ENCODE assay signal across 18 cellular contexts in the genomic region with DNA sequence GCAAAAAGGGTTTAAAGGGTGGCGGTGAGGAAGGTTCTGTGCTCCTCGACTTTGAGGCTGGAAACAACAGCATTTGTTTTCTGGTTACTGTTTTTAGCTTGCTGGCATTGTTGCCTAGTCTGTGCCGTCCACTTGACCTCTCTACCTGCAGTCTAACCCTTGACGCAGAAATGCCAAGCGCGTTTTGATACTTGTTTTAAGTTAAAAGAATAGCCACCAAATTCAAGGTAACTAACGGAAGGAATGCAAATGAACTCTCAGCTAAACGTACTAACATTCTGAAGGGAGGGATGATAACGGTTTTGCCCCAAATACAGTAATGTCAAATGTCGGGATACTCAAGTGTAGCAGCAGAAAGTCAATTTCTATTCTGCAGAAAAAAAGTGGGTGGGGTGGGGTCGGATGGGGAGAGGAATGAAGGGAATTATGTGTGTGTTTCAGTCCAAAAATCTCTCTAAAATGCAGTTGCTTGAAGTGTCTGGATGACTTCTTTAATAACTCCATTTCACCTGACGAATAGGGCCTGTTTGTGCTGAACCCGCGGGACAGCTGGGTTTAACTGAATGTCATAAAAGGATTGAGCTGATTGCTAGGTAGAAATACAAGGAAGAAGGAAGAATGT. TPM values are rescaled to one million over a fixed set of nuclear protein-coding genes. Genes with fewer than 3 reads are reported as not detected.
"Had no signal": no experiment of that assay in that cellular context is flagged by ENCODE, and none has a peak within 500 bp of the region (broad histone marks: within the 10 kb centered on the region; RNA-seq: fewer than 3 reads in every experiment).

No MANE protein-coding gene starts in this region.

- H3K9me3 ChIP-seq: heart right ventricle, tibial artery, vagina had no signal

- H3K36me3 ChIP-seq: brain microvascular endothelial cell, heart right ventricle, tibial artery, vagina had no signal

- H3K4me3 Mint-ChIP-seq: activated naive CD8-positive, alpha-beta T cell had no signal

- H3K27ac ChIP-seq: brain microvascular endothelial cell, heart right ventricle, tibial artery, vagina, VCaP had no signal

- DNase-seq: activated CD4-positive, alpha-beta T cell treated with anti-CD3 and anti-CD28 coated beads for 4 hours; activated effector memory CD4-positive, alpha-beta T cell treated with Interleukin-2 at 50 U/mL for 16 hours; activated T-cell treated with anti-CD3 and anti-CD28 coated beads for 4 hours; brain microvascular endothelial cell; effector memory CD8-positive, alpha-beta T cell; foreskin fibroblast; heart right ventricle; left ventricle myocardium superior; mesendoderm; right cardiac atrium; tibial artery had no signal

- H3K27ac Mint-ChIP-seq: activated naive CD8-positive, alpha-beta T cell; effector memory CD8-positive, alpha-beta T cell had no signal

- H3K4me2 ChIP-seq: smooth muscle cell had no signal

- ATAC-seq: effector memory CD8-positive, alpha-beta T cell; esophagus mucosa; heart right ventricle; left ventricle myocardium superior; right cardiac atrium had no signal

- H3K4me3 ChIP-seq: heart right ventricle, smooth muscle cell, tibial artery, vagina had no signal

RNA-seq across cellular contexts. Expression of a gene that starts 3.4 kb away (rescaled TPM):
- total RNA-seq: activated CD8-positive, alpha-beta memory T cell treated with anti-CD3 and anti-CD28 coated beads for 36 hours; heart right ventricle; left ventricle myocardium superior; right cardiac atrium; smooth muscle cell; vagina had no signal
- polyA plus RNA-seq: heart right ventricle, keratinocyte, right cardiac atrium, smooth muscle cell had no signal
